8 cellular contexts compared by ENCODE assay signal in genomic region chr16:30903596-30903995, GRCh38. TPM values are rescaled to one million over a fixed set of nuclear protein-coding genes. Genes with fewer than 3 reads are reported as not detected.
DNase-seq lines count a peak whose midpoint lies in the region; ATAC-seq and TF ChIP-seq lines count a peak whose summit lies in the region.

No MANE protein-coding gene starts in this region.

- peaks cover 42% of the 10 kb centered on the region for H3K4me1 Mint-ChIP-seq in CD8-positive, alpha-beta T cell (ENCODE audit: low read depth)
- peaks cover 26 to 47% (median 38%) of the 10 kb centered on the region in 7 donors for H3K4me1 Mint-ChIP-seq in naive thymus-derived CD4-positive, alpha-beta T cell

- POLR2A ChIA-PET in CD8-positive, alpha-beta T cell (lab: Charles Lee) = interaction anchor here (1.1 to 4.0 kb wide), 3 partner anchors 16 to 29 kb away, joined by 3 to 69 read pairs (median 6); no protein-coding TSS in a partner anchor
- POLR2A ChIA-PET in naive thymus-derived CD4-positive, alpha-beta T cell (lab: Charles Lee) = interaction anchor here (0.6 to 4.3 kb wide), 6 partner anchors 11 to 98 kb away, joined by 3 to 67 read pairs (median 10); partner anchors contain the start of gene BCL7C

- peaks cover 39% of the 10 kb centered on the region for H3K4me1 ChIP-seq in CD8-positive, alpha-beta T cell (ENCODE audit: insufficient read depth, low read length)
- H3K4me1 ChIP-seq in naive thymus-derived CD4-positive, alpha-beta T cell (ENCODE audit: control insufficient read depth in 2 of 2, insufficient read depth in 2 of 2, low read length in 2 of 2) = peaks cover 26 to 38% of the 10 kb centered on the region in 2 donors

- H3K36me3 Mint-ChIP-seq in CD8-positive, alpha-beta T cell = peaks cover 3% of the 10 kb centered on the region
- peaks cover 0 to 4% (median 0%) of the 10 kb centered on the region in 5 donors for H3K36me3 Mint-ChIP-seq in naive thymus-derived CD4-positive, alpha-beta T cell

- peak overlapping the region; percentile 22 for H3K4me3 Mint-ChIP-seq in CD8-positive, alpha-beta T cell
- H3K4me3 Mint-ChIP-seq in naive thymus-derived CD4-positive, alpha-beta T cell = peak overlapping the region; percentile 18 to 99 (median 73)

- CTCF ChIA-PET in CD8-positive, alpha-beta T cell (lab: Charles Lee) = interaction anchor here (1.8 to 7.0 kb wide), 3 partner anchors 17 to 59 kb away, joined by 5 to 96 read pairs (median 8); no protein-coding TSS in a partner anchor
- CTCF ChIA-PET in naive thymus-derived CD4-positive, alpha-beta T cell (lab: Charles Lee) = interaction anchor here (3.8 to 4.1 kb wide), 2 partner anchors 30 to 59 kb away, joined by 23 to 54 read pairs; no protein-coding TSS in a partner anchor

- no peaks in the 10 kb centered on the region for H3K27me3 Mint-ChIP-seq in CD8-positive, alpha-beta T cell (ENCODE audit: low read depth)
- no peaks in the 10 kb centered on the region for H3K27me3 Mint-ChIP-seq in naive thymus-derived CD4-positive, alpha-beta T cell

- H3K4me3 ChIP-seq in CD8-positive, alpha-beta T cell (ENCODE audit: low read depth, low read length) = no peak overlapping the region
- H3K4me3 ChIP-seq in naive thymus-derived CD4-positive, alpha-beta T cell (ENCODE audit: low read length) = no peak overlapping the region

- peak overlapping the region; percentile 97 for H3K27ac Mint-ChIP-seq in CD8-positive, alpha-beta T cell
- peak overlapping the region; percentile 90 to 99 (median 96) for H3K27ac Mint-ChIP-seq in naive thymus-derived CD4-positive, alpha-beta T cell

- intact Hi-C loops in CD8-positive, alpha-beta T cell (cut with DNase I, micrococcal nuclease) = loop anchor here (1.0 to 2.0 kb wide), 2 partner anchors 17 to 59 kb away; no protein-coding TSS in a partner anchor
- intact Hi-C loops in naive thymus-derived CD4-positive, alpha-beta T cell (cut with micrococcal nuclease) = loop anchor here (1.0 to 5.0 kb wide), 2 partner anchors 28 to 141 kb away; partner anchors contain the start of genes CFAP119 (in 1 of the 2) and RNF40 (in 1 of the 2)

- no peaks in the 10 kb centered on the region for H3K36me3 ChIP-seq in CD8-positive, alpha-beta T cell (ENCODE audit: insufficient read depth, low read length)
- no peaks in the 10 kb centered on the region for H3K36me3 ChIP-seq in naive thymus-derived CD4-positive, alpha-beta T cell (ENCODE audit: control insufficient read depth in 2 of 3, insufficient read depth in 3 of 3, low read length in 3 of 3)

- H3K27me3 ChIP-seq in CD8-positive, alpha-beta T cell (ENCODE audit: insufficient read depth, low read length) = no peaks in the 10 kb centered on the region
- H3K27me3 ChIP-seq in naive thymus-derived CD4-positive, alpha-beta T cell (ENCODE audit: control insufficient read depth in 2 of 2, insufficient read depth in 2 of 2, low read length in 2 of 2) = no peaks in the 10 kb centered on the region

- H3K9me3 ChIP-seq in CD8-positive, alpha-beta T cell (ENCODE audit: low read length) = no peaks in the 10 kb centered on the region
- peaks cover 0 to 3% (median 0%) of the 10 kb centered on the region in 3 experiments for H3K9me3 ChIP-seq in naive thymus-derived CD4-positive, alpha-beta T cell (ENCODE audit: control insufficient read depth in 2 of 3, low read length in 3 of 3)

- H3K9me3 Mint-ChIP-seq in CD8-positive, alpha-beta T cell = no peaks in the 10 kb centered on the region
- peaks cover 0 to 5% (median 0%) of the 10 kb centered on the region in 11 donors for H3K9me3 Mint-ChIP-seq in naive thymus-derived CD4-positive, alpha-beta T cell

- no peak overlapping the region for H3K27ac ChIP-seq in CD8-positive, alpha-beta T cell (ENCODE audit: low read depth, low read length)
- H3K27ac ChIP-seq in naive thymus-derived CD4-positive, alpha-beta T cell (ENCODE audit: low read depth, low read length) = peak overlapping the region; percentile 80

- no peak for DNase-seq in CD8-positive, alpha-beta T cell
- DNase-seq in NOMO-1 (lab: John Stamatoyannopoulos, UW; ENCODE audit: unreplicated experiment in 2 of 2) = peak; percentile 94 to 97
- peak; percentile 79 for DNase-seq in dermis blood vessel endothelial cell
- no peak for DNase-seq in naive thymus-derived CD4-positive, alpha-beta T cell
- DNase-seq in activated gamma-delta T cell treated with Interleukin-2 at 50 U/mL for 16 hours = no peak
- DNase-seq in NCI-H2081 (lab: John Stamatoyannopoulos, UW) = no peak

- no peak for TF ChIP-seq CTCF in CD8-positive, alpha-beta T cell (IDR thresholded peaks at IDR 0.05)

- no peak for ATAC-seq in CD8-positive, alpha-beta T cell
- peak; percentile 21 for ATAC-seq in naive thymus-derived CD4-positive, alpha-beta T cell
- ATAC-seq in HG03025 (IDR thresholded peaks at IDR 0.05; ENCODE audit: low FRiP score, unreplicated experiment) = no peak
- ATAC-seq in GM21619 (IDR thresholded peaks at IDR 0.05; ENCODE audit: unreplicated experiment) = no peak

RNA-seq across cellular contexts. Expression of gene CTF1, which starts 7.2 kb away (rescaled TPM):
- not detected for total RNA-seq in CD8-positive, alpha-beta T cell
- 0.17 and 0.70 TPM in 2 replicates for total RNA-seq in dermis blood vessel endothelial cell
- under 1 TPM in 4 of 5 experiments, not detected in 1; 0.17 to 0.54 (median 0.40) TPM for total RNA-seq in naive thymus-derived CD4-positive, alpha-beta T cell
- polyA plus RNA-seq in naive thymus-derived CD4-positive, alpha-beta T cell = not detected

RNA-seq across cellular contexts. Expression of gene BCL7C, which starts 9.7 kb away (rescaled TPM):
- total RNA-seq in CD8-positive, alpha-beta T cell = 10 to 100 TPM; 16.0 to 16.2 TPM
- 40.0 and 58.0 TPM in 2 replicates for total RNA-seq in dermis blood vessel endothelial cell
- 10 to 100 TPM; 17.2 to 23.7 (median 22.7) TPM for total RNA-seq in naive thymus-derived CD4-positive, alpha-beta T cell
- polyA plus RNA-seq in naive thymus-derived CD4-positive, alpha-beta T cell = 10 to 100 TPM; 28.4 to 31.4 TPM

RNA-seq across cellular contexts. Expression of gene FBXL19, which starts 19.8 kb away (rescaled TPM):
- 1 to 10 TPM; 5.4 to 5.9 TPM for total RNA-seq in CD8-positive, alpha-beta T cell
- total RNA-seq in dermis blood vessel endothelial cell = 21.8 and 26.7 TPM in 2 replicates
- 10 to 100 TPM; 11.1 to 26.8 (median 17.0) TPM for total RNA-seq in naive thymus-derived CD4-positive, alpha-beta T cell
- under 1 TPM; 0.08 to 0.16 TPM for polyA plus RNA-seq in naive thymus-derived CD4-positive, alpha-beta T cell

RNA-seq across cellular contexts. Expression of gene ORAI3, which starts 45.3 kb away (rescaled TPM):
- total RNA-seq in CD8-positive, alpha-beta T cell = 1 to 10 TPM; 2.0 to 2.8 TPM
- total RNA-seq in dermis blood vessel endothelial cell = 40.2 and 42.4 TPM in 2 replicates
- total RNA-seq in naive thymus-derived CD4-positive, alpha-beta T cell = 10 to 100 TPM in 4 of 5 experiments, 1 to 10 TPM in 1; 6.0 to 29.8 (median 18.4) TPM
- polyA plus RNA-seq in naive thymus-derived CD4-positive, alpha-beta T cell = 10 to 100 TPM; 10.3 to 17.8 TPM

RNA-seq across cellular contexts. Expression of gene SETD1A, which starts 54.0 kb away (rescaled TPM):
- total RNA-seq in CD8-positive, alpha-beta T cell = 10 to 100 TPM; 43.6 to 48.3 TPM
- 2.6 and 5.3 TPM in 2 replicates for total RNA-seq in dermis blood vessel endothelial cell
- total RNA-seq in naive thymus-derived CD4-positive, alpha-beta T cell = 10 to 100 TPM; 27.0 to 47.2 (median 36.8) TPM
- polyA plus RNA-seq in naive thymus-derived CD4-positive, alpha-beta T cell = 1 to 10 TPM; 1.3 to 2.5 TPM

Comparison
In these comparisons a context has a peak if more than half of its experiments do, and no peak if none do; other contexts are left out.
1. DNase-seq: peak in NOMO-1 (2 of 2) and dermis blood vessel endothelial cell (single experiment); none in CD8-positive, alpha-beta T cell (0 of 7), naive thymus-derived CD4-positive, alpha-beta T cell (0 of 9), activated gamma-delta T cell treated with Interleukin-2 at 50 U/mL for 16 hours (single experiment) and NCI-H2081 (0 of 2).